8 cellular contexts compared by ENCODE assay signal in the genomic region with DNA sequence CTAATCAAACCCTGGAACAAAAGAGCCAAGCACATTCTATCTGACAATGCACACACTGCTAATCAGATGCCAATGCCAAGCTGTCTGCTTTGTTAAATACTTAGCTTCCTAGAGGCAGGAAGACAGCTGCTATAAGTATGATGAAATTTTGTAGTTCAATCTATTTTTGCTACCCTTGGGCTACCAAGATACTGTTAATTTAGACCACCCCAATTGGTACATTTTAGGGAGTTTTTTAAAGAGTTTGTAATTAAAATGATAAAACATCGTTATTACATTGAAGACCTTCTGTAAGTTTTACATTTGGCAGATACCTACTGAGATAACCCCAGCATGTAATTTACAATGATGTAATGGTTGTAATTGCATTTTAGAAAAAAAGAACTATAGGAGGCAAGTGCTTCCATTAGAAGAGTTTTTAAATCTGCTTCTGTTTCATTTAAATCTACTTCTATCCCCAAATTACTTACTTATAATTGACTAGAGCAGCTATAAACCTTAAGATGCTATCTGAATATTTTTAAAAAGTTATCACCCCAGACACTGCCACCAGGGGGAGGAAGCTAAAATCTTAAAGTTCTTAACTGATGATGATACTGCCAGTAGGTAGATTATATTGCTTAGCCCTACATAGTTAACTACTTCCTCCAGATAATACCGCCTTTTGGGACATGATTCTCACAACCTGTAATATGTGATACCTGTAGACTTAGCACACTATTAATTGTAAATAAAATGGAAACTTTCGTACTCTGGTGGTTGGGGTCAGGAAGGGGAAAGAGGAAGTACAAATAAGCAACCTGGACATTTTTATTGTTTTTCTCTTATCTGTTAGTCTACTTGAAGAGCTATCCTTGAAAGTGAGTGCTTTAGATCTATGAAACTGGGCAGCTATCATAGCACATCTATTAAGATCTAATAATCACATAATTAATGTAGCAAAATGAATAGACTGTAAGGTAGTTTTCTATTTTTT.
DNase-seq lines count a peak whose midpoint lies in the region; ATAC-seq, FAIRE-seq and TF ChIP-seq lines count a peak whose summit lies in the region.

No MANE protein-coding gene starts in this region.

- peaks cover 21% of the 10 kb centered on the region for H3K36me3 Mint-ChIP-seq in memory B cell
- peaks cover 5% of the 10 kb centered on the region for H3K36me3 Mint-ChIP-seq in T-helper 2 cell treated with Interferon-gamma antibody and Interleukin-4, amounts not matched to agents 5 μg/mL and 100 μg/mL, for 36 hours (ENCODE audit: low read depth)

- no peaks in the 10 kb centered on the region for H3K27me3 Mint-ChIP-seq in memory B cell
- no peaks in the 10 kb centered on the region for H3K27me3 Mint-ChIP-seq in T-helper 2 cell treated with Interferon-gamma antibody and Interleukin-4, amounts not matched to agents 5 μg/mL and 100 μg/mL, for 36 hours (ENCODE audit: low read depth)

- no peak for TF ChIP-seq POLR2A in GM12891 (IDR thresholded peaks at IDR 0.05; ENCODE audit: low read depth, low read length)

- peak; percentile 56 for TF ChIP-seq CTCF in AG04450 (IDR thresholded peaks at IDR 0.05; ENCODE audit: low read depth, low read length)

- no peak overlapping the region for H3K27ac ChIP-seq in AG04450 (ENCODE audit: low read depth, low read length)

- FAIRE-seq in GM12891 (lab: Jason Lieb, UNC): peak; percentile 16

- no peak overlapping the region for H3K4me3 Mint-ChIP-seq in memory B cell
- no peak overlapping the region for H3K4me3 Mint-ChIP-seq in T-helper 2 cell treated with Interferon-gamma antibody and Interleukin-4, amounts not matched to agents 5 μg/mL and 100 μg/mL, for 36 hours

- peaks cover 9% of the 10 kb centered on the region for H3K4me1 Mint-ChIP-seq in memory B cell
- H3K4me1 Mint-ChIP-seq in T-helper 2 cell treated with Interferon-gamma antibody and Interleukin-4, amounts not matched to agents 5 μg/mL and 100 μg/mL, for 36 hours (ENCODE audit: low read depth): peaks cover 9% of the 10 kb centered on the region

- no peaks in the 10 kb centered on the region for H3K27me3 ChIP-seq in AG04450 (ENCODE audit: control insufficient read depth, insufficient read depth, low read length)

- CTCF ChIA-PET in AG04450 (lab: Charles Lee): interaction anchor here (0.6 to 2.3 kb wide), 12 partner anchors 9 to 600 kb away, joined by 3 to 6 read pairs (median 3); no protein-coding TSS in a partner anchor

- H3K9me3 ChIP-seq in AG04450 (ENCODE audit: control insufficient read depth, insufficient read depth, low read length): peaks cover 12% of the 10 kb centered on the region

- POLR2A ChIA-PET in AG04450 (lab: Yijun Ruan, JAX): no interaction called here

- H3K9me3 Mint-ChIP-seq in memory B cell: no peaks in the 10 kb centered on the region
- H3K9me3 Mint-ChIP-seq in T-helper 2 cell treated with Interferon-gamma antibody and Interleukin-4, amounts not matched to agents 5 μg/mL and 100 μg/mL, for 36 hours: peaks cover 4% of the 10 kb centered on the region

- H3K4me3 ChIP-seq in AG04450 (ENCODE audit: low read depth, low read length): no peak overlapping the region

- peak overlapping the region; percentile 31 for H3K27ac Mint-ChIP-seq in memory B cell
- H3K27ac Mint-ChIP-seq in T-helper 2 cell treated with Interferon-gamma antibody and Interleukin-4, amounts not matched to agents 5 μg/mL and 100 μg/mL, for 36 hours: no peak overlapping the region

- ATAC-seq in memory B cell (ENCODE audit: low read depth) (peak; percentile 63), HG02884 (IDR thresholded peaks at IDR 0.05; ENCODE audit: unreplicated experiment) (no peak)

- no peak for DNase-seq in AG04450 (ENCODE audit: low read depth, low spot score)
- no peak for DNase-seq in GM12891 (ENCODE audit: insufficient read length, low spot score)
- DNase-seq in NCI-H748 treated with DMSO at 0.1 percent for 48 hours (lab: John Stamatoyannopoulos, UW): peak; percentile 33
- DNase-seq in astrocyte of the hippocampus (ENCODE audit: low read depth, low spot score): peak; percentile 33
- DNase-seq in memory B cell (ENCODE audit: low spot score in 2 of 2): peak in 1 of 2 donors; percentile 9
- no peak for DNase-seq in T-helper 2 cell treated with Interferon-gamma antibody and Interleukin-4, amounts not matched to agents 5 μg/mL and 100 μg/mL, for 36 hours (ENCODE audit: low spot score)
- DNase-seq in AG08396 (ENCODE audit: low spot score): no peak

TF ChIP-seq in GM12891, 5 proteins besides CTCF, POLR2A, EP300 and RAD21:
- no peak for TF ChIP-seq SPI1 (IDR thresholded peaks at IDR 0.05; ENCODE audit: low read depth, low read length)
- TF ChIP-seq PAX5 (IDR thresholded peaks at IDR 0.05; ENCODE audit: insufficient read depth, low read length, severe bottlenecking): no peak
- TF ChIP-seq POLR2AphosphoS5 (IDR thresholded peaks at IDR 0.05; ENCODE audit: low read depth, low read length): no peak
- no peak for TF ChIP-seq POU2F2 (IDR thresholded peaks at IDR 0.05; ENCODE audit: low read depth, low read length)
- TF ChIP-seq TAF1 (IDR thresholded peaks at IDR 0.05; ENCODE audit: low read depth, low read length): no peak

Comparison
In these comparisons a context has a peak if more than half of its experiments do, and no peak if none do; other contexts are left out.
1. DNase-seq: peak in NCI-H748 treated with DMSO at 0.1 percent for 48 hours (single experiment) and astrocyte of the hippocampus (single experiment); none in AG04450 (single experiment), GM12891 (single experiment), T-helper 2 cell treated with Interferon-gamma antibody and Interleukin-4, amounts not matched to agents 5 μg/mL and 100 μg/mL, for 36 hours (single experiment) and AG08396 (single experiment).